ENCODE assay signal across 1 cellular context in genomic region chr2:241798631-241799521, GRCh38.
TF ChIP-seq lines count a peak whose summit lies in the region.

No MANE protein-coding gene starts in this region.

TF ChIP-seq in HepG2, 621 proteins besides CTCF, POLR2A, EP300 and RAD21 (continued from another document and continues in another):
- TF ChIP-seq AKNA (CRISPR knock-in tag; IDR thresholded peaks at IDR 0.05; ENCODE audit: borderline replicate concordance), result no peak
- no peak for TF ChIP-seq ZNF34 (CRISPR knock-in tag; IDR thresholded peaks at IDR 0.05; ENCODE audit: borderline replicate concordance)
- no peak for TF ChIP-seq FOXM1 (CRISPR knock-in tag; IDR thresholded peaks at IDR 0.05)
- no peak for TF ChIP-seq ISL2 (CRISPR knock-in tag; IDR thresholded peaks at IDR 0.05)
- no peak for TF ChIP-seq TOPORS (CRISPR knock-in tag; IDR thresholded peaks at IDR 0.05)
- no peak for TF ChIP-seq SMAD1 (CRISPR knock-in tag; IDR thresholded peaks at IDR 0.05; ENCODE audit: borderline replicate concordance, low read depth)
- TF ChIP-seq ISX (CRISPR knock-in tag; conservative IDR thresholded peaks at IDR 0.05), result no peak
- TF ChIP-seq CC2D1A (CRISPR knock-in tag; IDR thresholded peaks at IDR 0.05), result no peak
- no peak for TF ChIP-seq ZNF44 (CRISPR knock-in tag; IDR thresholded peaks at IDR 0.05)
- TF ChIP-seq CREM (IDR thresholded peaks at IDR 0.05), result no peak
- TF ChIP-seq CREM (CRISPR knock-in tag; IDR thresholded peaks at IDR 0.05), result no peak
- no peak for TF ChIP-seq ZMAT5 (CRISPR knock-in tag; IDR thresholded peaks at IDR 0.05; ENCODE audit: borderline replicate concordance, low read depth)
- no peak for TF ChIP-seq SETDB1 (CRISPR knock-in tag; IDR thresholded peaks at IDR 0.05; ENCODE audit: borderline replicate concordance)
- TF ChIP-seq ZNF703 (CRISPR knock-in tag; IDR thresholded peaks at IDR 0.05; ENCODE audit: borderline replicate concordance), result no peak
- peak; percentile 38; the same call in 1 of the 2 replicates for TF ChIP-seq ZNF501 (CRISPR knock-in tag; IDR thresholded peaks at IDR 0.05)
- no peak for TF ChIP-seq NAIF1 (CRISPR knock-in tag; IDR thresholded peaks at IDR 0.05; ENCODE audit: borderline replicate concordance)
- TF ChIP-seq ZNF615 (CRISPR knock-in tag; IDR thresholded peaks at IDR 0.05; ENCODE audit: borderline replicate concordance), result no peak
- no peak for TF ChIP-seq GLMP (CRISPR knock-in tag; IDR thresholded peaks at IDR 0.05; ENCODE audit: borderline replicate concordance)
- no peak for TF ChIP-seq STAT5B (CRISPR knock-in tag; IDR thresholded peaks at IDR 0.05)
- TF ChIP-seq MEIS2 (CRISPR knock-in tag; IDR thresholded peaks at IDR 0.05), result no peak
- TF ChIP-seq ZNF230 (CRISPR knock-in tag; IDR thresholded peaks at IDR 0.05), result no peak
- no peak for TF ChIP-seq ZNF747 (CRISPR knock-in tag; IDR thresholded peaks at IDR 0.05; ENCODE audit: borderline replicate concordance)
- no peak for TF ChIP-seq HMGXB3 (CRISPR knock-in tag; IDR thresholded peaks at IDR 0.05; ENCODE audit: borderline replicate concordance)
- TF ChIP-seq XRCC5 (optimal IDR thresholded peaks at IDR 0.05; ENCODE audit: low read length), result peak; percentile 29
- TF ChIP-seq HOXD1 (CRISPR knock-in tag; IDR thresholded peaks at IDR 0.05), result no peak
- no peak for TF ChIP-seq BRF2 (CRISPR knock-in tag; IDR thresholded peaks at IDR 0.05)
- no peak for TF ChIP-seq ZNF343 (CRISPR knock-in tag; IDR thresholded peaks at IDR 0.05)
- TF ChIP-seq HNRNPUL1 (IDR thresholded peaks at IDR 0.05; ENCODE audit: low read depth, low read length), result no peak
- TF ChIP-seq MZF1 (CRISPR knock-in tag; IDR thresholded peaks at IDR 0.05; ENCODE audit: borderline replicate concordance), result 0 out of 2 replicates have a peak, but pooled peaks have one; percentile 34
- no peak for TF ChIP-seq AHR (CRISPR knock-in tag; IDR thresholded peaks at IDR 0.05)
- no peak for TF ChIP-seq ATM (IDR thresholded peaks at IDR 0.05; ENCODE audit: borderline replicate concordance)
- no peak for TF ChIP-seq IRF9 (CRISPR knock-in tag; IDR thresholded peaks at IDR 0.05; ENCODE audit: borderline replicate concordance)
- no peak for TF ChIP-seq CHCHD3 (CRISPR knock-in tag; IDR thresholded peaks at IDR 0.05)
- TF ChIP-seq RFXANK (CRISPR knock-in tag; IDR thresholded peaks at IDR 0.05), result no peak
- no peak for TF ChIP-seq ZNF335 (CRISPR knock-in tag; IDR thresholded peaks at IDR 0.05)
- no peak for TF ChIP-seq KIAA2018 (CRISPR knock-in tag; IDR thresholded peaks at IDR 0.05; ENCODE audit: borderline replicate concordance)
- no peak for TF ChIP-seq GLI4 (CRISPR knock-in tag; IDR thresholded peaks at IDR 0.05; ENCODE audit: borderline replicate concordance)
- TF ChIP-seq CERS6 (CRISPR knock-in tag; IDR thresholded peaks at IDR 0.05), result no peak
- 0 out of 2 replicates have a peak, but pooled peaks have one; percentile 15 for TF ChIP-seq SPEN (CRISPR knock-in tag; IDR thresholded peaks at IDR 0.05; ENCODE audit: low read depth)
- TF ChIP-seq ZNF839 (CRISPR knock-in tag; IDR thresholded peaks at IDR 0.05; ENCODE audit: borderline replicate concordance), result 0 out of 2 replicates have a peak, but pooled peaks have one; percentile 49
- no peak for TF ChIP-seq DNMT3B (CRISPR knock-in tag; conservative IDR thresholded peaks at IDR 0.05)
